ENCODE assay signal across 1 cellular context in the genomic region with DNA sequence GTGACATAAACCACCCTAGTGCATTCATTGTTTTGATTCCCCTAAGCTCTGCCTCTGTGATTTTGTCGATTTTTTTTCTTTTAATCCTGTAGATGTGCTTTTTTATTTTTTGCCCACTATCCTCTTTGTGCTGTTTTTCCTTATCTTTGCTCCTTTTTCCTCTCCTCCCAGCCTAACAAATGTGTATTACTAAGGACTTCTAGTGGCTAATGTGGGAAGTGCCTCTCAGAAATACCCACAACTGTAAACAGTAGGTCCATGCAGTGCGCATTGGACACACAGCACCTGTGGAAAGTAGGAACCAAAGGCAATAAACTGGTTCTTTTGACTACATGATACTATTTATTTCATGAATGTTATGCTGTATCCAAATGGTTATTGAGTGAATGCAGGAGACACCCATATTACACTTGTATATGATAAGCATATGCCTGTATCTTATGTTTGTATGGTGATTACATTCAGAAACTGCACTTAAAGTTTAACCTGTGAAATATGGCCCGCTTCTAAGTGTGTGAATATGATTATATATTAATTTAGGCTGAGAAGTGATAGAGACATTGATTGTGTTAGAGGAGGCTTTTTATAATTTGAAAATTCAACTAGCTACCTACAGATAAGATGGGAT.
A peak's percentile ranks its signal among the peaks of the same experiment; 100 is the strongest.
TF ChIP-seq lines count a peak whose summit lies in the region.

No MANE protein-coding gene starts in this region.

TF ChIP-seq in SK-N-SH, 30 proteins besides CTCF, POLR2A, EP300 and RAD21 (continued from another document):
- TF ChIP-seq, protein P1, sequence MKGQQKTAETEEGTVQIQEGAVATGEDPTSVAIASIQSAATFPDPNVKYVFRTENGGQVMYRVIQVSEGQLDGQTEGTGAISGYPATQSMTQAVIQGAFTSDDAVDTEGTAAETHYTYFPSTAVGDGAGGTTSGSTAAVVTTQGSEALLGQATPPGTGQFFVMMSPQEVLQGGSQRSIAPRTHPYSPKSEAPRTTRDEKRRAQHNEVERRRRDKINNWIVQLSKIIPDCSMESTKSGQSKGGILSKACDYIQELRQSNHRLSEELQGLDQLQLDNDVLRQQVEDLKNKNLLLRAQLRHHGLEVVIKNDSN (IDR thresholded peaks at IDR 0.05; ENCODE audit: borderline replicate concordance, low read depth): no peak
- TF ChIP-seq SMC3 (IDR thresholded peaks at IDR 0.05; ENCODE audit: low read depth, low read length) (peak; percentile 86), FOSL2 (IDR thresholded peaks at IDR 0.05; ENCODE audit: borderline replicate concordance, low read depth) (no peak), RFX5 (IDR thresholded peaks at IDR 0.05; ENCODE audit: low read length) (no peak), MEF2A (IDR thresholded peaks at IDR 0.05; ENCODE audit: borderline replicate concordance, low read depth) (no peak), NFIC (IDR thresholded peaks at IDR 0.05; ENCODE audit: borderline replicate concordance) (no peak)
- TF ChIP-seq, protein P2, sequence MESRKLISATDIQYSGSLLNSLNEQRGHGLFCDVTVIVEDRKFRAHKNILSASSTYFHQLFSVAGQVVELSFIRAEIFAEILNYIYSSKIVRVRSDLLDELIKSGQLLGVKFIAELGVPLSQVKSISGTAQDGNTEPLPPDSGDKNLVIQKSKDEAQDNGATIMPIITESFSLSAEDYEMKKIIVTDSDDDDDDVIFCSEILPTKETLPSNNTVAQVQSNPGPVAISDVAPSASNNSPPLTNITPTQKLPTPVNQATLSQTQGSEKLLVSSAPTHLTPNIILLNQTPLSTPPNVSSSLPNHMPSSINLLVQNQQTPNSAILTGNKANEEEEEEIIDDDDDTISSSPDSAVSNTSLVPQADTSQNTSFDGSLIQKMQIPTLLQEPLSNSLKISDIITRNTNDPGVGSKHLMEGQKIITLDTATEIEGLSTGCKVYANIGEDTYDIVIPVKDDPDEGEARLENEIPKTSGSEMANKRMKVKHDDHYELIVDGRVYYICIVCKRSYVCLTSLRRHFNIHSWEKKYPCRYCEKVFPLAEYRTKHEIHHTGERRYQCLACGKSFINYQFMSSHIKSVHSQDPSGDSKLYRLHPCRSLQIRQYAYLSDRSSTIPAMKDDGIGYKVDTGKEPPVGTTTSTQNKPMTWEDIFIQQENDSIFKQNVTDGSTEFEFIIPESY (IDR thresholded peaks at IDR 0.05; ENCODE audit: borderline replicate concordance, low read depth): no peak
- TF ChIP-seq, protein P3, sequence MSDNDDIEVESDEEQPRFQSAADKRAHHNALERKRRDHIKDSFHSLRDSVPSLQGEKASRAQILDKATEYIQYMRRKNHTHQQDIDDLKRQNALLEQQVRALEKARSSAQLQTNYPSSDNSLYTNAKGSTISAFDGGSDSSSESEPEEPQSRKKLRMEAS (IDR thresholded peaks at IDR 0.05; ENCODE audit: low read depth): no peak
